In the genomic region with DNA sequence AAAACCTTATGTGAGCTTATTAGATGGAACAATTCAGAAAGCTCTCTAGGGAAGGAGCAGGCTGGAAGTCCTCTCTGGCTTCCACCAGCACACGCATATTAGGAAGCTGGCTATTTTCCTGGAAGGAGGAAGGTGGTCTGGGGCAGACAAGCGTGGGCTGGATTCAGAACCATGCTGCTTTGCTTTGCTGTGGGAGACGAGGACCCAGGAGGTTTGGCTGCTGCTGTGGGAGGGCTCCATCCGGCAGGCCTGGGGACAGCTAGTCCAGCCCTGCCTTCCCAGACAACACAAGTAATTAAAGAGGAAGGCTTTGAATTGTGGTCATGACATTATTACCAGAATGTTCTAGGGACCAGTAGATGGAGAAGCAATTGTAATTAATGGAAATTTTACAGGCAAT, we compare ENCODE assay signal across 16 cellular contexts.
DNase-seq lines count a peak whose midpoint lies in the region; ATAC-seq and TF ChIP-seq lines count a peak whose summit lies in the region.
"Had no signal": no experiment of that assay in that cellular context is flagged by ENCODE, and none has a peak within 500 bp of the region (broad histone marks: within the 10 kb centered on the region; RNA-seq: fewer than 3 reads in every experiment).

No MANE protein-coding gene starts in this region.

- DNase-seq in GM13977 (ENCODE audit: low spot score) (peak; percentile 7), coronary artery (ENCODE audit: low spot score) (peak; percentile 47), neural crest cell (ENCODE audit: low read depth, low spot score) (no peak), progenitor cell of endocrine pancreas (ENCODE audit: low spot score, unreplicated experiment) (no peak), omental fat pad (ENCODE audit: low spot score) (no peak)
- DNase-seq: C1 segment of cervical spinal cord; Caco-2; CD4-positive, CD25-positive, alpha-beta regulatory T cell; CD8-positive, alpha-beta T cell; DMS153; DND-41; GM23248; H7; HCEC 1CT had no signal

- no peak for TF ChIP-seq CTCF in GM13977 (IDR thresholded peaks at IDR 0.05; ENCODE audit: extremely low read depth, insufficient read depth, missing control alignments)
- TF ChIP-seq CTCF in coronary artery (IDR thresholded peaks at IDR 0.05) = no peak
- TF ChIP-seq CTCF in neural crest cell (conservative IDR thresholded peaks at IDR 0.05) = no peak
- no peak for TF ChIP-seq CTCF in progenitor cell of endocrine pancreas (IDR thresholded peaks at IDR 0.05; ENCODE audit: unreplicated experiment)
- TF ChIP-seq CTCF in omental fat pad (IDR thresholded peaks at IDR 0.05) = no peak

- no peaks in the 10 kb centered on the region for H3K9me3 Mint-ChIP-seq in neural crest cell
- no peaks in the 10 kb centered on the region for H3K9me3 Mint-ChIP-seq in progenitor cell of endocrine pancreas (ENCODE audit: low read depth)
- H3K9me3 Mint-ChIP-seq: CD8-positive, alpha-beta T cell had no signal

- H3K27ac ChIP-seq in coronary artery = no peak overlapping the region
- H3K27ac ChIP-seq: GM23248 had no signal

- H3K27me3 Mint-ChIP-seq in neural crest cell (ENCODE audit: low read depth) = no peaks in the 10 kb centered on the region
- H3K27me3 Mint-ChIP-seq in progenitor cell of endocrine pancreas = peaks cover 14% of the 10 kb centered on the region
- H3K27me3 Mint-ChIP-seq: CD4-positive, CD25-positive, alpha-beta regulatory T cell had no signal

- H3K4me3 ChIP-seq in coronary artery = no peak overlapping the region
- H3K4me3 ChIP-seq: GM23248 had no signal

- ATAC-seq in activated CD4-positive, CD25-positive, alpha-beta regulatory T cell treated with anti-CD3 and anti-CD28 coated beads, Interleukin-2, amount 50 U/mL, for 24 hours = no peak
- no peak for ATAC-seq in HG03432 (IDR thresholded peaks at IDR 0.05; ENCODE audit: unreplicated experiment)
- no peak for ATAC-seq in omental fat pad (ENCODE audit: low FRiP score)
- ATAC-seq: CD8-positive, alpha-beta T cell had no signal

- H3K36me3 Mint-ChIP-seq in neural crest cell (ENCODE audit: low read depth) (no peaks in the 10 kb centered on the region), progenitor cell of endocrine pancreas (ENCODE audit: insufficient read depth) (no peaks in the 10 kb centered on the region)
- H3K36me3 Mint-ChIP-seq: CD4-positive, CD25-positive, alpha-beta regulatory T cell; CD8-positive, alpha-beta T cell had no signal

- H3K27ac Mint-ChIP-seq in neural crest cell (ENCODE audit: unreplicated experiment) (peak overlapping the region; percentile 35), progenitor cell of endocrine pancreas (peak overlapping the region; percentile 21)
- H3K27ac Mint-ChIP-seq: CD8-positive, alpha-beta T cell had no signal

- H3K4me1 Mint-ChIP-seq in neural crest cell = peaks cover 4% of the 10 kb centered on the region
- no peaks in the 10 kb centered on the region for H3K4me1 Mint-ChIP-seq in progenitor cell of endocrine pancreas (ENCODE audit: low read depth)
- H3K4me1 Mint-ChIP-seq: CD4-positive, CD25-positive, alpha-beta regulatory T cell had no signal

- in situ Hi-C loops in GM13977 (cut with MboI; ENCODE audit: low pct_unique_long_range_greater_than_20kb, low sequenced_read_pairs, unreplicated experiment) = no loop called here

- H3K4me3 Mint-ChIP-seq in neural crest cell (no peak overlapping the region), progenitor cell of endocrine pancreas (ENCODE audit: low read depth) (no peak overlapping the region)
- H3K4me3 Mint-ChIP-seq: CD4-positive, CD25-positive, alpha-beta regulatory T cell; CD8-positive, alpha-beta T cell had no signal

Comparison
In these comparisons a context has a peak if more than half of its experiments do, and no peak if none do; other contexts are left out.
1. DNase-seq: peak in GM13977 (single experiment) and coronary artery (single experiment); none in neural crest cell (single experiment), progenitor cell of endocrine pancreas (single experiment) and omental fat pad (single experiment).